1 cellular context compared by ENCODE assay signal in the genomic region with DNA sequence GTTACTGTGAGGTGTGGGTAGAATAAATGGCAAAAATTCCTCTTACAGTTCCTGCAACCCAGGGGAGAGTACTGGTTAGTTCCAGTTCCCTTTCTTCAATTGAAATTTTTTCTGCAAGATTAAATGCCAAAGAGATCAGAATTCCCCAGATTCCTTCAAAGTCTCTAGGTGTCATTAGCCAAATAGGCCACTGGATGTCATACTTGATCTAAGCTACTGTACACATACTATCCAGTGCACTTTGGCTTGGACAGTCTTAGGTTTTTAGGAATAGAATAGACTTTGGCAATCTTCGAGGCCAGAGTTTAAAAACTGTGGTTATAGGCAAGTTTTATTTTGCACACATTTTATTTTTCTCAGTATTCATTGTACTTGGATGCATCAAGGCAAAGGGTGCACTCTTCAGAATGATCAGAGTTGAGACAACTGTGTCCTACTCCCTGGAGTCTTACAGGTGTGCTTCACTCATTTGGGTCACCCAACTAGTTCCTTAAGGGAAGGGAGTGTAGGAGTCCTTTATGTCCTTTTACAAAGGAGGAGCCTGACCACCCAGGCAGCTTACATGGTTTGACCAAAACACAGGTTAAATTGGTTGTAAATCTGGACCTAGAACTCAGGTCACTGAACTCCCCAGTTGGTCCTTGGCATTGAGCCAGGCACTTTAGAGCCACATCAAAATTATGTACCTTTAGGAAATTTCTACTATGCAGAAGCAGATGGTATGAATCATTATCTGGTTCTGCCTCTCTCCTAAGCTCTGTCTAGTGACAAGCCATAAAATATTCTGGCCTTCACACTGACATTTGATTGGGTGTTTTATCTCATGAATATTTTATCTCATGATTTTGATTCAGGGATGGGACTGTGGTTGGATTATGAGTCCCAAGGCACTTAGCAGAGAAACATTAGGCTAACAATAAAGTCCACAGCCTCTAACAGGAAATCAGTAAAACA.
TF ChIP-seq lines count a peak whose summit lies in the region.

No MANE protein-coding gene starts in this region.

TF ChIP-seq in GM12878, 131 proteins besides CTCF, POLR2A, EP300 and RAD21 (continued from another document):
- TF ChIP-seq, protein P1, sequence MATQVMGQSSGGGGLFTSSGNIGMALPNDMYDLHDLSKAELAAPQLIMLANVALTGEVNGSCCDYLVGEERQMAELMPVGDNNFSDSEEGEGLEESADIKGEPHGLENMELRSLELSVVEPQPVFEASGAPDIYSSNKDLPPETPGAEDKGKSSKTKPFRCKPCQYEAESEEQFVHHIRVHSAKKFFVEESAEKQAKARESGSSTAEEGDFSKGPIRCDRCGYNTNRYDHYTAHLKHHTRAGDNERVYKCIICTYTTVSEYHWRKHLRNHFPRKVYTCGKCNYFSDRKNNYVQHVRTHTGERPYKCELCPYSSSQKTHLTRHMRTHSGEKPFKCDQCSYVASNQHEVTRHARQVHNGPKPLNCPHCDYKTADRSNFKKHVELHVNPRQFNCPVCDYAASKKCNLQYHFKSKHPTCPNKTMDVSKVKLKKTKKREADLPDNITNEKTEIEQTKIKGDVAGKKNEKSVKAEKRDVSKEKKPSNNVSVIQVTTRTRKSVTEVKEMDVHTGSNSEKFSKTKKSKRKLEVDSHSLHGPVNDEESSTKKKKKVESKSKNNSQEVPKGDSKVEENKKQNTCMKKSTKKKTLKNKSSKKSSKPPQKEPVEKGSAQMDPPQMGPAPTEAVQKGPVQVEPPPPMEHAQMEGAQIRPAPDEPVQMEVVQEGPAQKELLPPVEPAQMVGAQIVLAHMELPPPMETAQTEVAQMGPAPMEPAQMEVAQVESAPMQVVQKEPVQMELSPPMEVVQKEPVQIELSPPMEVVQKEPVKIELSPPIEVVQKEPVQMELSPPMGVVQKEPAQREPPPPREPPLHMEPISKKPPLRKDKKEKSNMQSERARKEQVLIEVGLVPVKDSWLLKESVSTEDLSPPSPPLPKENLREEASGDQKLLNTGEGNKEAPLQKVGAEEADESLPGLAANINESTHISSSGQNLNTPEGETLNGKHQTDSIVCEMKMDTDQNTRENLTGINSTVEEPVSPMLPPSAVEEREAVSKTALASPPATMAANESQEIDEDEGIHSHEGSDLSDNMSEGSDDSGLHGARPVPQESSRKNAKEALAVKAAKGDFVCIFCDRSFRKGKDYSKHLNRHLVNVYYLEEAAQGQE (IDR thresholded peaks at IDR 0.05; ENCODE audit: low read depth, low read length), result no peak
- TF ChIP-seq CREM (IDR thresholded peaks at IDR 0.05; ENCODE audit: low read depth), result no peak
- TF ChIP-seq, protein P2, sequence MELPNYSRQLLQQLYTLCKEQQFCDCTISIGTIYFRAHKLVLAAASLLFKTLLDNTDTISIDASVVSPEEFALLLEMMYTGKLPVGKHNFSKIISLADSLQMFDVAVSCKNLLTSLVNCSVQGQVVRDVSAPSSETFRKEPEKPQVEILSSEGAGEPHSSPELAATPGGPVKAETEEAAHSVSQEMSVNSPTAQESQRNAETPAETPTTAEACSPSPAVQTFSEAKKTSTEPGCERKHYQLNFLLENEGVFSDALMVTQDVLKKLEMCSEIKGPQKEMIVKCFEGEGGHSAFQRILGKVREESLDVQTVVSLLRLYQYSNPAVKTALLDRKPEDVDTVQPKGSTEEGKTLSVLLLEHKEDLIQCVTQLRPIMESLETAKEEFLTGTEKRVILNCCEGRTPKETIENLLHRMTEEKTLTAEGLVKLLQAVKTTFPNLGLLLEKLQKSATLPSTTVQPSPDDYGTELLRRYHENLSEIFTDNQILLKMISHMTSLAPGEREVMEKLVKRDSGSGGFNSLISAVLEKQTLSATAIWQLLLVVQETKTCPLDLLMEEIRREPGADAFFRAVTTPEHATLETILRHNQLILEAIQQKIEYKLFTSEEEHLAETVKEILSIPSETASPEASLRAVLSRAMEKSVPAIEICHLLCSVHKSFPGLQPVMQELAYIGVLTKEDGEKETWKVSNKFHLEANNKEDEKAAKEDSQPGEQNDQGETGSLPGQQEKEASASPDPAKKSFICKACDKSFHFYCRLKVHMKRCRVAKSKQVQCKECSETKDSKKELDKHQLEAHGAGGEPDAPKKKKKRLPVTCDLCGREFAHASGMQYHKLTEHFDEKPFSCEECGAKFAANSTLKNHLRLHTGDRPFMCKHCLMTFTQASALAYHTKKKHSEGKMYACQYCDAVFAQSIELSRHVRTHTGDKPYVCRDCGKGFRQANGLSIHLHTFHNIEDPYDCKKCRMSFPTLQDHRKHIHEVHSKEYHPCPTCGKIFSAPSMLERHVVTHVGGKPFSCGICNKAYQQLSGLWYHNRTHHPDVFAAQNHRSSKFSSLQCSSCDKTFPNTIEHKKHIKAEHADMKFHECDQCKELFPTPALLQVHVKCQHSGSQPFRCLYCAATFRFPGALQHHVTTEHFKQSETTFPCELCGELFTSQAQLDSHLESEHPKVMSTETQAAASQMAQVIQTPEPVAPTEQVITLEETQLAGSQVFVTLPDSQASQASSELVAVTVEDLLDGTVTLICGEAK (IDR thresholded peaks at IDR 0.05; ENCODE audit: borderline replicate concordance), result no peak
- TF ChIP-seq NR2C1 (IDR thresholded peaks at IDR 0.05), result no peak
